7 cellular contexts compared by ENCODE assay signal in genomic region chr16:18800674-18801196, GRCh38. TPM values are rescaled to one million over a fixed set of nuclear protein-coding genes. Genes with fewer than 3 reads are reported as not detected.
A peak's percentile ranks its signal among the peaks of the same experiment; 100 is the strongest.
DNase-seq lines count a peak whose midpoint lies in the region; ATAC-seq, FAIRE-seq and TF ChIP-seq lines count a peak whose summit lies in the region.

No MANE protein-coding gene starts in this region.

- H3K36me3 ChIP-seq in adrenal gland (replicated peaks in 1 of 2) = peaks cover 0 to 14% of the 10 kb centered on the region in 2 donors

- ATAC-seq in GM18498 (IDR thresholded peaks at IDR 0.05; ENCODE audit: unreplicated experiment) (peak; percentile 26), HG03066 (IDR thresholded peaks at IDR 0.05; ENCODE audit: low read depth, unreplicated experiment) (peak; percentile 30), GM19452 (IDR thresholded peaks at IDR 0.05; ENCODE audit: unreplicated experiment) (no peak)
- peak; percentile 45 for ATAC-seq in stimulated activated naive CD8-positive, alpha-beta T cell treated with anti-CD3 and anti-CD28 coated beads, Interleukin-15, Interleukin-2, amounts not matched to agents 100 U/mL and 50 U/mL, for 24 hours

- WGBS in adrenal gland, 4 donors = 0 to 5% (median 0%) methylated on average over 12 to 19 of the region's 19 CpGs

- H3K27me3 ChIP-seq in adrenal gland = no peaks in the 10 kb centered on the region

- H3K9me3 ChIP-seq in adrenal gland (replicated peaks in 1 of 3) = no peaks in the 10 kb centered on the region

- no peak for FAIRE-seq in frontal cortex (lab: Jason Lieb, UNC)

- peak overlapping the region; percentile 79 to 93 (median 82) for H3K27ac ChIP-seq in adrenal gland

- peak overlapping the region; percentile 65 to 93 (median 74) for H3K4me3 ChIP-seq in adrenal gland

- intact Hi-C loops in adrenal gland (cut with DNase I) = no loop called here

- DNase-seq in adrenal gland (peak in 6 of 7 donors; percentile 26 to 72 (median 44)), iPS-NIHi7 (ENCODE audit: extremely low spot score) (peak; percentile 16), frontal cortex (ENCODE audit: low spot score in 2 of 2) (no peak)
- DNase-seq in stimulated activated naive CD8-positive, alpha-beta T cell treated with anti-CD3 and anti-CD28 coated beads, Interleukin-15, Interleukin-2, amounts not matched to agents 100 U/mL and 50 U/mL, for 24 hours = no peak

- peaks cover 21 to 54% of the 10 kb centered on the region in 2 donors for H3K4me1 ChIP-seq in adrenal gland (replicated peaks in 1 of 2)

- no peak for TF ChIP-seq CTCF in adrenal gland (IDR thresholded peaks at IDR 0.05)

- no peak for TF ChIP-seq POLR2A in adrenal gland (IDR thresholded peaks at IDR 0.05)

RNA-seq across cellular contexts. Expression of gene ARL6IP1, which starts 0.6 kb away (rescaled TPM):
- total RNA-seq in adrenal gland = 100 to 1,000 TPM; 115 to 439 (median 299) TPM
- polyA plus RNA-seq in adrenal gland = 100 to 1,000 TPM in 1 of 3 donors, 10 to 100 TPM in 2; 55.3 to 161 (median 88.1) TPM
- total RNA-seq in frontal cortex = 617 TPM

RNA-seq across cellular contexts. Expression of gene RPS15A, which starts 10.6 kb away (rescaled TPM):
- total RNA-seq in adrenal gland (1,000 to 10,000 TPM in 7 of 8 donors, 100 to 1,000 TPM in 1; 839 to 2,167 (median 1,230) TPM), frontal cortex (1,618 TPM)
- 1,000 to 10,000 TPM; 1,326 to 2,087 (median 2,036) TPM for polyA plus RNA-seq in adrenal gland

Comparison
In these comparisons a context has a peak if more than half of its experiments do, and no peak if none do; other contexts are left out.
1. DNase-seq: peak in adrenal gland (6 of 7) and iPS-NIHi7 (single experiment); none in stimulated activated naive CD8-positive, alpha-beta T cell treated with anti-CD3 and anti-CD28 coated beads, Interleukin-15, Interleukin-2, amounts not matched to agents 100 U/mL and 50 U/mL, for 24 hours (single experiment) and frontal cortex (0 of 2).